1 cellular context compared by ENCODE assay signal in the genomic region with DNA sequence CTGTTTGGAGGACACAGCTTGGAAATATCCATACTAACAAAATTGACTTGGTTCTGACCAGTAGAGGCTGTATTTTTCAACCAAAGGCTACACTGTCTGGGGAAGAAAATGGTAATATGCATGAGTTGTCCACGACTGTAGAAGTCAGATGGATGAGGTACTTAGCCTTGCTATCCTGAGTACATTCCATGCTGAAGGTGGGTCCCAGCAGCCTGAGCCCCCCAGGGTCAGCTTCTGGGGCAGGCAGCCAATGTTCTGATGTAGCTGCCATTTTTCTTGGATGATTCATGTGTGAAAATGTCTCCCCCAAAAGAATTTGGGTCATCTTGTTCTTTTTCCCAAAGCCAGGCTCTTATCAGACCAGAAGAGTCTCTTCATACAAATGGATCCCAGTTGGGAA.
TF ChIP-seq lines count a peak whose summit lies in the region.

No MANE protein-coding gene starts in this region.

TF ChIP-seq in GM23338, 12 proteins besides CTCF, POLR2A, EP300 and RAD21 (continued from another document):
- TF ChIP-seq, protein P1, sequence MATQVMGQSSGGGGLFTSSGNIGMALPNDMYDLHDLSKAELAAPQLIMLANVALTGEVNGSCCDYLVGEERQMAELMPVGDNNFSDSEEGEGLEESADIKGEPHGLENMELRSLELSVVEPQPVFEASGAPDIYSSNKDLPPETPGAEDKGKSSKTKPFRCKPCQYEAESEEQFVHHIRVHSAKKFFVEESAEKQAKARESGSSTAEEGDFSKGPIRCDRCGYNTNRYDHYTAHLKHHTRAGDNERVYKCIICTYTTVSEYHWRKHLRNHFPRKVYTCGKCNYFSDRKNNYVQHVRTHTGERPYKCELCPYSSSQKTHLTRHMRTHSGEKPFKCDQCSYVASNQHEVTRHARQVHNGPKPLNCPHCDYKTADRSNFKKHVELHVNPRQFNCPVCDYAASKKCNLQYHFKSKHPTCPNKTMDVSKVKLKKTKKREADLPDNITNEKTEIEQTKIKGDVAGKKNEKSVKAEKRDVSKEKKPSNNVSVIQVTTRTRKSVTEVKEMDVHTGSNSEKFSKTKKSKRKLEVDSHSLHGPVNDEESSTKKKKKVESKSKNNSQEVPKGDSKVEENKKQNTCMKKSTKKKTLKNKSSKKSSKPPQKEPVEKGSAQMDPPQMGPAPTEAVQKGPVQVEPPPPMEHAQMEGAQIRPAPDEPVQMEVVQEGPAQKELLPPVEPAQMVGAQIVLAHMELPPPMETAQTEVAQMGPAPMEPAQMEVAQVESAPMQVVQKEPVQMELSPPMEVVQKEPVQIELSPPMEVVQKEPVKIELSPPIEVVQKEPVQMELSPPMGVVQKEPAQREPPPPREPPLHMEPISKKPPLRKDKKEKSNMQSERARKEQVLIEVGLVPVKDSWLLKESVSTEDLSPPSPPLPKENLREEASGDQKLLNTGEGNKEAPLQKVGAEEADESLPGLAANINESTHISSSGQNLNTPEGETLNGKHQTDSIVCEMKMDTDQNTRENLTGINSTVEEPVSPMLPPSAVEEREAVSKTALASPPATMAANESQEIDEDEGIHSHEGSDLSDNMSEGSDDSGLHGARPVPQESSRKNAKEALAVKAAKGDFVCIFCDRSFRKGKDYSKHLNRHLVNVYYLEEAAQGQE (IDR thresholded peaks at IDR 0.05; ENCODE audit: unreplicated experiment): no peak
- TF ChIP-seq POLR2AphosphoS5 (IDR thresholded peaks at IDR 0.05; ENCODE audit: low read depth) (no peak), CREB1 (CRISPR knock-in tag; IDR thresholded peaks at IDR 0.05; ENCODE audit: low read depth) (no peak), ZNF114 (CRISPR knock-in tag; IDR thresholded peaks at IDR 0.05) (no peak), STAT1 (IDR thresholded peaks at IDR 0.05; ENCODE audit: unreplicated experiment) (no peak)
- TF ChIP-seq, protein P2, sequence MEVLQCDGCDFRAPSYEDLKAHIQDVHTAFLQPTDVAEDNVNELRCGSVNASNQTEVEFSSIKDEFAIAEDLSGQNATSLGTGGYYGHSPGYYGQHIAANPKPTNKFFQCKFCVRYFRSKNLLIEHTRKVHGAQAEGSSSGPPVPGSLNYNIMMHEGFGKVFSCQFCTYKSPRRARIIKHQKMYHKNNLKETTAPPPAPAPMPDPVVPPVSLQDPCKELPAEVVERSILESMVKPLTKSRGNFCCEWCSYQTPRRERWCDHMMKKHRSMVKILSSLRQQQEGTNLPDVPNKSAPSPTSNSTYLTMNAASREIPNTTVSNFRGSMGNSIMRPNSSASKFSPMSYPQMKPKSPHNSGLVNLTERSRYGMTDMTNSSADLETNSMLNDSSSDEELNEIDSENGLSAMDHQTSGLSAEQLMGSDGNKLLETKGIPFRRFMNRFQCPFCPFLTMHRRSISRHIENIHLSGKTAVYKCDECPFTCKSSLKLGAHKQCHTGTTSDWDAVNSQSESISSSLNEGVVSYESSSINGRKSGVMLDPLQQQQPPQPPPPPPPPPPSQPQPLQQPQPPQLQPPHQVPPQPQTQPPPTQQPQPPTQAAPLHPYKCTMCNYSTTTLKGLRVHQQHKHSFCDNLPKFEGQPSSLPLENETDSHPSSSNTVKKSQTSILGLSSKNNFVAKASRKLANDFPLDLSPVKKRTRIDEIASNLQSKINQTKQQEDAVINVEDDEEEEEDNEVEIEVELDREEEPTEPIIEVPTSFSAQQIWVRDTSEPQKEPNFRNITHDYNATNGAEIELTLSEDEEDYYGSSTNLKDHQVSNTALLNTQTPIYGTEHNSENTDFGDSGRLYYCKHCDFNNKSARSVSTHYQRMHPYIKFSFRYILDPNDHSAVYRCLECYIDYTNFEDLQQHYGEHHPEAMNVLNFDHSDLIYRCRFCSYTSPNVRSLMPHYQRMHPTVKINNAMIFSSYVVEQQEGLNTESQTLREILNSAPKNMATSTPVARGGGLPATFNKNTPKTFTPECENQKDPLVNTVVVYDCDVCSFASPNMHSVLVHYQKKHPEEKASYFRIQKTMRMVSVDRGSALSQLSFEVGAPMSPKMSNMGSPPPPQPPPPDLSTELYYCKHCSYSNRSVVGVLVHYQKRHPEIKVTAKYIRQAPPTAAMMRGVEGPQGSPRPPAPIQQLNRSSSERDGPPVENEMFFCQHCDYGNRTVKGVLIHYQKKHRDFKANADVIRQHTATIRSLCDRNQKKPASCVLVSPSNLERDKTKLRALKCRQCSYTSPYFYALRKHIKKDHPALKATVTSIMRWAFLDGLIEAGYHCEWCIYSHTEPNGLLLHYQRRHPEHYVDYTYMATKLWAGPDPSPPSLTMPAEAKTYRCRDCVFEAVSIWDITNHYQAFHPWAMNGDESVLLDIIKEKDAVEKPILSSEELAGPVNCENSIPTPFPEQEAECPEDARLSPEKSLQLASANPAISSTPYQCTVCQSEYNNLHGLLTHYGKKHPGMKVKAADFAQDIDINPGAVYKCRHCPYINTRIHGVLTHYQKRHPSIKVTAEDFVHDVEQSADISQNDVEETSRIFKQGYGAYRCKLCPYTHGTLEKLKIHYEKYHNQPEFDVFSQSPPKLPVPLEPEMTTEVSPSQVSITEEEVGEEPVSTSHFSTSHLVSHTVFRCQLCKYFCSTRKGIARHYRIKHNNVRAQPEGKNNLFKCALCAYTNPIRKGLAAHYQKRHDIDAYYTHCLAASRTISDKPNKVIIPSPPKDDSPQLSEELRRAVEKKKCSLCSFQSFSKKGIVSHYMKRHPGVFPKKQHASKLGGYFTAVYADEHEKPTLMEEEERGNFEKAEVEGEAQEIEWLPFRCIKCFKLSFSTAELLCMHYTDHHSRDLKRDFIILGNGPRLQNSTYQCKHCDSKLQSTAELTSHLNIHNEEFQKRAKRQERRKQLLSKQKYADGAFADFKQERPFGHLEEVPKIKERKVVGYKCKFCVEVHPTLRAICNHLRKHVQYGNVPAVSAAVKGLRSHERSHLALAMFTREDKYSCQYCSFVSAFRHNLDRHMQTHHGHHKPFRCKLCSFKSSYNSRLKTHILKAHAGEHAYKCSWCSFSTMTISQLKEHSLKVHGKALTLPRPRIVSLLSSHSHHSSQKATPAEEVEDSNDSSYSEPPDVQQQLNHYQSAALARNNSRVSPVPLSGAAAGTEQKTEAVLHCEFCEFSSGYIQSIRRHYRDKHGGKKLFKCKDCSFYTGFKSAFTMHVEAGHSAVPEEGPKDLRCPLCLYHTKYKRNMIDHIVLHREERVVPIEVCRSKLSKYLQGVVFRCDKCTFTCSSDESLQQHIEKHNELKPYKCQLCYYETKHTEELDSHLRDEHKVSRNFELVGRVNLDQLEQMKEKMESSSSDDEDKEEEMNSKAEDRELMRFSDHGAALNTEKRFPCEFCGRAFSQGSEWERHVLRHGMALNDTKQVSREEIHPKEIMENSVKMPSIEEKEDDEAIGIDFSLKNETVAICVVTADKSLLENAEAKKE (CRISPR knock-in tag; IDR thresholded peaks at IDR 0.05): no peak
- TF ChIP-seq, protein P3, sequence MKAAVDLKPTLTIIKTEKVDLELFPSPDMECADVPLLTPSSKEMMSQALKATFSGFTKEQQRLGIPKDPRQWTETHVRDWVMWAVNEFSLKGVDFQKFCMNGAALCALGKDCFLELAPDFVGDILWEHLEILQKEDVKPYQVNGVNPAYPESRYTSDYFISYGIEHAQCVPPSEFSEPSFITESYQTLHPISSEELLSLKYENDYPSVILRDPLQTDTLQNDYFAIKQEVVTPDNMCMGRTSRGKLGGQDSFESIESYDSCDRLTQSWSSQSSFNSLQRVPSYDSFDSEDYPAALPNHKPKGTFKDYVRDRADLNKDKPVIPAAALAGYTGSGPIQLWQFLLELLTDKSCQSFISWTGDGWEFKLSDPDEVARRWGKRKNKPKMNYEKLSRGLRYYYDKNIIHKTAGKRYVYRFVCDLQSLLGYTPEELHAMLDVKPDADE (IDR thresholded peaks at IDR 0.05): no peak
TF ChIP-seq in GM23338: peak in this region for 0.
